Comparison of ENCODE assay signal across 24 cellular contexts in the genomic region with DNA sequence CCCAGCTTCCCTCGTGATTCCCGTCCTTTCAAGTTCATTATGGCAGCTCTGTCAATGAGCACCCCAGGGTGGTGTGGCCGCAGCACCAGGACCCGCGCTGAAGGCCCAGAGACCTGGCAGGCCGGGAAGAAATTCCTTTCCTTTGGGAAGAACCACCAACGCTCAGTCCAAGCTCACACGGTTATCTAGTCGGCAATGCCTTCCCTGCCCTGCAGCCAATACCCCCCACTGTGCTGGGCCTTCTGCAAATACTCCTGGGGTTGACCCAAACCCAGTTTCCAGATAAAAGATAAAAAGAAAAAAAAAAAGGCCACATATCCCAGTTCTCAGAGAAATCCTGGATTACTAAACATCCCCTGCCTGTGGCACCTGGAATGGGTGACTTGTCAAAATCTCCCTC. TPM values are rescaled to one million over a fixed set of nuclear protein-coding genes. Genes with fewer than 3 reads are reported as not detected.
A peak's percentile ranks its signal among the peaks of the same experiment; 100 is the strongest.
DNase-seq lines count a peak whose midpoint lies in the region; ATAC-seq and TF ChIP-seq lines count a peak whose summit lies in the region.
"Had no signal": no experiment of that assay in that cellular context is flagged by ENCODE, and none has a peak within 500 bp of the region (broad histone marks: within the 10 kb centered on the region; RNA-seq: fewer than 3 reads in every experiment).

No MANE protein-coding gene starts in this region.

- ATAC-seq in GM18505 (IDR thresholded peaks at IDR 0.05; ENCODE audit: unreplicated experiment), result no peak
- ATAC-seq: activated T-cell treated with anti-CD3 and anti-CD28 coated beads, Interleukin-2, amount 50 U/mL, for 4 hours; body of pancreas; stimulated activated naive CD8-positive, alpha-beta T cell treated with anti-CD3 and anti-CD28 coated beads, Interleukin-15, amount 100 ng/mL, for 72 hours had no signal

- BruUV-seq in mammary epithelial cell (replicated peaks; lab: Mats Ljungman, UMichigan), result TSS peak; percentile 46

- H3K27me3 ChIP-seq in mammary epithelial cell (ENCODE audit: insufficient read depth, low read length), result no peaks in the 10 kb centered on the region
- no peaks in the 10 kb centered on the region for H3K27me3 ChIP-seq in breast epithelium
- no peaks in the 10 kb centered on the region for H3K27me3 ChIP-seq in dorsolateral prefrontal cortex
- H3K27me3 ChIP-seq in tibial artery, result no peaks in the 10 kb centered on the region
- no peaks in the 10 kb centered on the region for H3K27me3 ChIP-seq in smooth muscle cell (ENCODE audit: low read depth)
- H3K27me3 ChIP-seq: body of pancreas, ovary had no signal

- H3K9me3 Mint-ChIP-seq in nephron progenitor cell, result peaks cover 5% of the 10 kb centered on the region
- H3K9me3 Mint-ChIP-seq: activated T-cell treated with anti-CD3 and anti-CD28 coated beads, Interleukin-2, amount 50 U/mL, for 4 hours; CD4-positive, alpha-beta memory T cell; memory B cell; stimulated activated naive CD8-positive, alpha-beta T cell treated with anti-CD3 and anti-CD28 coated beads, Interleukin-15, amount 100 ng/mL, for 72 hours had no signal

- H3K36me3 Mint-ChIP-seq in nephron progenitor cell (ENCODE audit: low read depth), result no peaks in the 10 kb centered on the region
- H3K36me3 Mint-ChIP-seq: CD4-positive, alpha-beta memory T cell; naive B cell had no signal

- WGBS in mammary epithelial cell (ENCODE audit: low coverage, missing lambda C conversion rate), result 100% methylated on average over 5 of the region's 9 CpGs
- WGBS in smooth muscle cell (ENCODE audit: low lambda C conversion rate), result 88% methylated on average over 9 of the region's 9 CpGs

- CTCF ChIA-PET in mammary epithelial cell (lab: Charles Lee; ENCODE audit: low non-redundant PET), result interaction anchor here (0.5 to 0.6 kb wide), 2 partner anchors 135 to 332 kb away, joined by 3 to 4 read pairs; no protein-coding TSS in a partner anchor

- H3F3A ChIP-seq in smooth muscle cell (ENCODE audit: low read depth), result no peaks in the 10 kb centered on the region

- H3K9me3 ChIP-seq in mammary epithelial cell (replicated peaks; ENCODE audit: insufficient read depth, low read length), result no peaks in the 10 kb centered on the region
- H3K9me3 ChIP-seq in breast epithelium, result no peaks in the 10 kb centered on the region
- H3K9me3 ChIP-seq in tibial artery, result no peaks in the 10 kb centered on the region
- H3K9me3 ChIP-seq in smooth muscle cell (replicated peaks; ENCODE audit: low read depth), result no peaks in the 10 kb centered on the region
- H3K9me3 ChIP-seq: body of pancreas, ovary had no signal

- peaks cover 20% of the 10 kb centered on the region for H3K36me3 ChIP-seq in mammary epithelial cell (ENCODE audit: insufficient read depth, low read length)
- no peaks in the 10 kb centered on the region for H3K36me3 ChIP-seq in breast epithelium
- H3K36me3 ChIP-seq in tibial artery, result peaks cover 37 to 73% (median 73%) of the 10 kb centered on the region in 3 donors
- H3K36me3 ChIP-seq in smooth muscle cell (ENCODE audit: low read depth), result peaks cover 5% of the 10 kb centered on the region
- H3K36me3 ChIP-seq: ovary had no signal

- H3K4me1 Mint-ChIP-seq in nephron progenitor cell, result peaks cover 73% of the 10 kb centered on the region
- H3K4me1 Mint-ChIP-seq: memory B cell, naive B cell had no signal

- TF ChIP-seq POLR2A in breast epithelium (IDR thresholded peaks at IDR 0.05) (no peak), GM18505 (IDR thresholded peaks at IDR 0.05; ENCODE audit: borderline replicate concordance, extremely low read depth, insufficient read depth, insufficient read length) (no peak)

- H2AFZ ChIP-seq in mammary epithelial cell (ENCODE audit: low read depth, low read length) (no peak overlapping the region), smooth muscle cell (ENCODE audit: low read depth) (no peak overlapping the region)

- no peaks in the 10 kb centered on the region for H3K4me1 ChIP-seq in mammary epithelial cell (ENCODE audit: insufficient read depth, low read length)
- no peaks in the 10 kb centered on the region for H3K4me1 ChIP-seq in breast epithelium
- H3K4me1 ChIP-seq in tibial artery, result peaks cover 0 to 69% (median 57%) of the 10 kb centered on the region in 4 donors
- no peaks in the 10 kb centered on the region for H3K4me1 ChIP-seq in smooth muscle cell (ENCODE audit: low read depth)

- dilution Hi-C loops in mammary epithelial cell (cut with HindIII; ENCODE audit: low sequenced_read_pairs), result loop anchor here (5.0 kb wide), 2 partner anchors 310 to 435 kb away; no protein-coding TSS in a partner anchor

- H3K27ac ChIP-seq in mammary epithelial cell (ENCODE audit: insufficient read depth, low read depth, low read length), result no peak overlapping the region
- H3K27ac ChIP-seq in breast epithelium, result peak overlapping the region in 1 of 2 donors; percentile 59
- H3K27ac ChIP-seq in dorsolateral prefrontal cortex, result peak overlapping the region in 38 of 59 donors; percentile 9 to 76 (median 54)
- peak overlapping the region; percentile 64 to 75 for H3K27ac ChIP-seq in tibial artery
- no peak overlapping the region for H3K27ac ChIP-seq in smooth muscle cell (ENCODE audit: low read depth)
- H3K27ac ChIP-seq: ovary, SK-N-MC had no signal

- H4K20me1 ChIP-seq in mammary epithelial cell (ENCODE audit: insufficient read depth, low read length) (no peaks in the 10 kb centered on the region), smooth muscle cell (ENCODE audit: low read depth) (peaks cover 62% of the 10 kb centered on the region)

- in situ Hi-C loops in mammary epithelial cell (cut with MboI; ENCODE audit: low sequenced_read_pairs in 2 of 2), result no loop called here

- peaks cover 7% of the 10 kb centered on the region for H3K27me3 Mint-ChIP-seq in nephron progenitor cell (ENCODE audit: low read depth, poor library complexity)
- H3K27me3 Mint-ChIP-seq: memory B cell; naive B cell; stimulated activated naive CD8-positive, alpha-beta T cell treated with anti-CD3 and anti-CD28 coated beads, Interleukin-15, amount 100 ng/mL, for 72 hours had no signal

- H3K4me3 ChIP-seq in mammary epithelial cell (replicated peaks in 1 of 3; ENCODE audit: insufficient read depth in 1 of 3, low read depth in 2 of 3, low read length in 3 of 3), result no peak overlapping the region
- no peak overlapping the region for H3K4me3 ChIP-seq in breast epithelium
- H3K4me3 ChIP-seq in dorsolateral prefrontal cortex, result no peak overlapping the region
- H3K4me3 ChIP-seq in tibial artery, result no peak overlapping the region
- no peak overlapping the region for H3K4me3 ChIP-seq in smooth muscle cell
- H3K4me3 ChIP-seq: body of pancreas, ovary, SK-N-MC had no signal

- no peak overlapping the region for H3K4me2 ChIP-seq in mammary epithelial cell (ENCODE audit: insufficient read depth, low read depth, low read length)
- no peak overlapping the region for H3K4me2 ChIP-seq in smooth muscle cell

- intact Hi-C loops in mammary epithelial cell (cut with micrococcal nuclease), result no loop called here
- intact Hi-C loops in breast epithelium (cut with DNase I; ENCODE audit: low total_unique reads), result no loop called here
- intact Hi-C loops in dorsolateral prefrontal cortex (cut with DNase I), result no loop called here
- intact Hi-C loops in tibial artery (cut with DNase I; ENCODE audit: low total_unique reads), result no loop called here

- TF ChIP-seq CTCF in mammary epithelial cell (conservative IDR thresholded peaks at IDR 0.05 in 1 of 2, IDR thresholded peaks at IDR 0.05 in 1 of 2; ENCODE audit: extremely low read depth in 1 of 2, insufficient read depth in 1 of 2, low read depth in 1 of 2, low read length in 2 of 2), result no peak
- TF ChIP-seq CTCF in breast epithelium (IDR thresholded peaks at IDR 0.05), result no peak
- no peak for TF ChIP-seq CTCF in dorsolateral prefrontal cortex (IDR thresholded peaks at IDR 0.05 in 54 of 56, conservative IDR thresholded peaks at IDR 0.05 in 2 of 56; ENCODE audit: low read depth in 1 of 56, partially characterized antibody in 56 of 56)
- TF ChIP-seq CTCF in nephron progenitor cell (IDR thresholded peaks at IDR 0.05), result no peak
- TF ChIP-seq CTCF in tibial artery (IDR thresholded peaks at IDR 0.05), result no peak
- TF ChIP-seq CTCF in smooth muscle cell (IDR thresholded peaks at IDR 0.05; ENCODE audit: borderline replicate concordance, insufficient read depth, poor library complexity, severe bottlenecking), result no peak

- DNase-seq in mammary epithelial cell (no peak), breast epithelium (ENCODE audit: low spot score in 2 of 2) (no peak), dorsolateral prefrontal cortex (no peak), nephron progenitor cell (no peak), tibial artery (peak in 1 of 2 donors; percentile 32), NCI-H1417 (lab: John Stamatoyannopoulos, UW) (no peak), smooth muscle cell (lab: John Stamatoyannopoulos, UW; ENCODE audit: unreplicated experiment) (no peak)
- DNase-seq: activated CD4-positive, alpha-beta T cell treated with anti-CD3 and anti-CD28 coated beads for 4 hours; activated T-cell treated with anti-CD3 and anti-CD28 coated beads, Interleukin-2, amount 50 U/mL, for 4 hours; AML-193; body of pancreas; CD4-positive, alpha-beta memory T cell; DMS 273 treated with DMSO at 0.1 percent for 48 hours; KG1; MM.1S; naive B cell; NCI-H1436 treated with DMSO at 0.1 percent for 48 hours; NCI-H2171; NCI-H526; ovary; stimulated activated naive CD8-positive, alpha-beta T cell treated with anti-CD3 and anti-CD28 coated beads, Interleukin-15, amount 100 ng/mL, for 72 hours had no signal

- H3K27ac Mint-ChIP-seq in nephron progenitor cell, result peak overlapping the region; percentile 60
- H3K27ac Mint-ChIP-seq: naive B cell; stimulated activated naive CD8-positive, alpha-beta T cell treated with anti-CD3 and anti-CD28 coated beads, Interleukin-15, amount 100 ng/mL, for 72 hours had no signal

- peaks cover 26% of the 10 kb centered on the region for H3K79me2 ChIP-seq in mammary epithelial cell (ENCODE audit: insufficient read depth, low read length)
- peaks cover 6% of the 10 kb centered on the region for H3K79me2 ChIP-seq in smooth muscle cell (ENCODE audit: low read depth)

- no peak overlapping the region for H3K4me3 Mint-ChIP-seq in nephron progenitor cell
- H3K4me3 Mint-ChIP-seq: activated T-cell treated with anti-CD3 and anti-CD28 coated beads, Interleukin-2, amount 50 U/mL, for 4 hours; CD4-positive, alpha-beta memory T cell; memory B cell; naive B cell; stimulated activated naive CD8-positive, alpha-beta T cell treated with anti-CD3 and anti-CD28 coated beads, Interleukin-15, amount 100 ng/mL, for 72 hours had no signal

- H3K9ac ChIP-seq in mammary epithelial cell (ENCODE audit: insufficient read depth, low read length) (no peak overlapping the region), smooth muscle cell (ENCODE audit: low read depth) (no peak overlapping the region)

RNA-seq across cellular contexts. Expression of a gene that starts 28.7 kb away (rescaled TPM):
- total RNA-seq in mammary epithelial cell (100 to 1,000 TPM in 1 of 2 donors, 10 to 100 TPM in 1; 40.4 to 180 TPM), breast epithelium (100 to 1,000 TPM in 1 of 3 donors, 10 to 100 TPM in 2; 86.2 to 122 (median 88.0) TPM), dorsolateral prefrontal cortex (10 to 100 TPM in 115 of 120 experiments, 1 to 10 TPM in 5; 8.4 to 47.3 (median 17.5) TPM), smooth muscle cell (44.0 and 49.1 TPM in 2 replicates)
- polyA plus RNA-seq in mammary epithelial cell (12.1 TPM), smooth muscle cell (72.7 and 78.6 TPM in 2 replicates)
- polyA minus RNA-seq in mammary epithelial cell, result 10.3 TPM
- polyA plus RNA-seq: CD4-positive, alpha-beta memory T cell had no signal

Comparison
In these comparisons a context has a peak if more than half of its experiments do, and no peak if none do; other contexts are left out.
1. H3K27ac ChIP-seq: peak in dorsolateral prefrontal cortex (38 of 59) and tibial artery (2 of 2); none in mammary epithelial cell (single experiment) and smooth muscle cell (single experiment).